In genomic region chr17:72883351-72883750, GRCh38 we compare ENCODE assay signal across 23 cellular contexts.
DNase-seq lines count a peak whose midpoint lies in the region; ATAC-seq, FAIRE-seq and TF ChIP-seq lines count a peak whose summit lies in the region.
"Had no signal": no experiment of that assay in that cellular context is flagged by ENCODE, and none has a peak within 500 bp of the region (broad histone marks: within the 10 kb centered on the region; RNA-seq: fewer than 3 reads in every experiment).

No MANE protein-coding gene starts in this region.

- no peaks in the 10 kb centered on the region for H3K27me3 ChIP-seq in dorsolateral prefrontal cortex
- H3K27me3 ChIP-seq in layer of hippocampus (ENCODE audit: control insufficient read depth, insufficient read depth, low read length): no peaks in the 10 kb centered on the region
- H3K27me3 ChIP-seq: BLaER1 treated with 17β-estradiol and CSF1 and Interleukin-3, amounts not matched to agents 10 nM and 100 nM had no signal

- intact Hi-C loops in dorsolateral prefrontal cortex (cut with DNase I): loop anchor here in 1 of 2 donors (10.0 kb wide), 2 partner anchors 159 to 211 kb away; partner anchors contain the start of gene SLC39A11

- DNase-seq in caudate nucleus (lab: John Stamatoyannopoulos, UW) (no peak), dorsolateral prefrontal cortex (no peak), substantia nigra (lab: John Stamatoyannopoulos, UW) (no peak), HTR-8/SVneo (ENCODE audit: insufficient read length, low spot score) (no peak), NCI-H1436 treated with DMSO at 0.1 percent for 48 hours (lab: John Stamatoyannopoulos, UW) (no peak), midbrain (lab: John Stamatoyannopoulos, UW) (no peak)
- DNase-seq: AML-193; Caco-2; Calu3; CD4-positive, alpha-beta T cell; CD8-positive, alpha-beta T cell; DMS79 treated with DMSO at 0.1 percent for 48 hours; GF-D8 had no signal

- no peak for TF ChIP-seq CTCF in dorsolateral prefrontal cortex (IDR thresholded peaks at IDR 0.05 in 54 of 56, conservative IDR thresholded peaks at IDR 0.05 in 2 of 56; ENCODE audit: low read depth in 1 of 56, partially characterized antibody in 56 of 56)

- ATAC-seq in HG02852 (IDR thresholded peaks at IDR 0.05; ENCODE audit: unreplicated experiment): no peak
- ATAC-seq: A549; CD8-positive, alpha-beta T cell had no signal

- no peak overlapping the region for H3K4me3 ChIP-seq in dorsolateral prefrontal cortex
- H3K4me3 ChIP-seq: A549; BLaER1 treated with 17β-estradiol and CSF1 and Interleukin-3, amounts not matched to agents 10 nM and 100 nM had no signal

- H3K27ac ChIP-seq in caudate nucleus (ENCODE audit: low read depth, low read length) (peak overlapping the region; percentile 58), dorsolateral prefrontal cortex (peak overlapping the region in 57 of 59 donors; percentile 1 to 95 (median 86)), layer of hippocampus (ENCODE audit: low read depth, low read length) (peak overlapping the region; percentile 78), substantia nigra (ENCODE audit: low read depth, low read length, poor library complexity, severe bottlenecking) (peak overlapping the region; percentile 75)
- H3K27ac ChIP-seq: 22Rv1; A549; BLaER1 treated with 17β-estradiol and CSF1 and Interleukin-3, amounts not matched to agents 10 nM and 100 nM; C4-2B had no signal

- no peak for FAIRE-seq in HTR-8/SVneo (lab: Jason Lieb, UNC)
- FAIRE-seq: A549, D721Med, G401.6, GM12891, GM19239 had no signal
